Comparison of ENCODE assay signal across 12 cellular contexts in genomic region chr4:131499139-131499873, GRCh38.
DNase-seq lines count a peak whose midpoint lies in the region; TF ChIP-seq lines count a peak whose summit lies in the region.
"Had no signal": no experiment of that assay in that cellular context is flagged by ENCODE, and none has a peak within 500 bp of the region (broad histone marks: within the 10 kb centered on the region; RNA-seq: fewer than 3 reads in every experiment).

No MANE protein-coding gene starts in this region.

- H2AFZ ChIP-seq in neuronal stem cell (ENCODE audit: low read length), result no peak overlapping the region

- no peak overlapping the region for H3K9ac ChIP-seq in neuronal stem cell (ENCODE audit: low read depth, low read length, poor library complexity)

- no peak overlapping the region for H4K8ac ChIP-seq in neuronal stem cell (ENCODE audit: low read depth, low read length)

- H3K4me3 ChIP-seq in neuronal stem cell (ENCODE audit: low read length in 2 of 2), result no peak overlapping the region
- H3K4me3 ChIP-seq in spleen, result no peak overlapping the region
- H3K4me3 ChIP-seq: upper lobe of left lung had no signal

- H3K14ac ChIP-seq in neuronal stem cell (ENCODE audit: low read length), result no peak overlapping the region

- no peak overlapping the region for H2BK12ac ChIP-seq in neuronal stem cell (ENCODE audit: low read length)

- no peaks in the 10 kb centered on the region for H3K27me3 Mint-ChIP-seq in activated CD4-positive, alpha-beta memory T cell treated with anti-CD3 and anti-CD28 coated beads, Interleukin-2, amount 10 ng/mL, durations not matched to agents 7 days and 5 days

- DNase-seq in HCEC 1CT, result peak; percentile 73
- DNase-seq in NCI-H446 treated with DMSO at 0.1 percent for 48 hours (lab: John Stamatoyannopoulos, UW), result peak; percentile 97
- DNase-seq in brain pericyte (ENCODE audit: low read depth, low spot score), result peak; percentile 34
- no peak for DNase-seq in neuronal stem cell (ENCODE audit: low spot score)
- DNase-seq in activated CD4-positive, alpha-beta memory T cell treated with anti-CD3 and anti-CD28 coated beads, Interleukin-2, amount 10 ng/mL, durations not matched to agents 7 days and 5 days, result no peak
- no peak for DNase-seq in activated CD8-positive, alpha-beta memory T cell treated with anti-CD3 and anti-CD28 coated beads, Interleukin-2, amount 50 U/mL, for 4 hours
- no peak for DNase-seq in NCI-H1436 treated with DMSO at 0.1 percent for 48 hours (lab: John Stamatoyannopoulos, UW)
- no peak for DNase-seq in spleen
- DNase-seq: activated naive CD4-positive, alpha-beta T cell treated with anti-CD3 and anti-CD28 coated beads, Interleukin-2, amount 50 U/mL, for 16 hours; DMS79; left colon; upper lobe of left lung had no signal

- H2BK120ac ChIP-seq in neuronal stem cell (ENCODE audit: low read depth, low read length), result no peak overlapping the region

- H2BK15ac ChIP-seq in neuronal stem cell (ENCODE audit: low read length), result no peak overlapping the region

- no CpG with 5 or more reads among the region's 10 CpGs for WGBS in neuronal stem cell (ENCODE audit: extremely low coverage in 2 of 2, insufficient read length in 2 of 2, insufficient replicate concordance in 1 of 2), 2 donors
- 66 to 79% (median 68%) methylated on average over 9 to 10 of the region's 10 CpGs for WGBS in spleen, 5 donors

- no peaks in the 10 kb centered on the region for H3K36me3 Mint-ChIP-seq in activated CD4-positive, alpha-beta memory T cell treated with anti-CD3 and anti-CD28 coated beads, Interleukin-2, amount 10 ng/mL, durations not matched to agents 7 days and 5 days (ENCODE audit: low read depth)

- no peak overlapping the region for H3K23ac ChIP-seq in neuronal stem cell (ENCODE audit: low read depth, low read length, poor library complexity)

- no peak overlapping the region for H4K91ac ChIP-seq in neuronal stem cell (ENCODE audit: low read depth, low read length, poor library complexity)

- H3K4me1 ChIP-seq in neuronal stem cell (ENCODE audit: control insufficient read depth in 2 of 2, insufficient read depth in 1 of 2, low read depth in 1 of 2, low read length in 2 of 2), result no peaks in the 10 kb centered on the region
- no peaks in the 10 kb centered on the region for H3K4me1 ChIP-seq in spleen
- H3K4me1 ChIP-seq: upper lobe of left lung had no signal

- H3K36me3 ChIP-seq in neuronal stem cell (replicated peaks in 1 of 2; ENCODE audit: control insufficient read depth in 2 of 2, insufficient read depth in 2 of 2, low read length in 2 of 2) (no peaks in the 10 kb centered on the region), spleen (no peaks in the 10 kb centered on the region)
- H3K36me3 ChIP-seq: upper lobe of left lung had no signal

- peaks cover 3% of the 10 kb centered on the region for H3K9me3 Mint-ChIP-seq in activated CD4-positive, alpha-beta memory T cell treated with anti-CD3 and anti-CD28 coated beads, Interleukin-2, amount 10 ng/mL, durations not matched to agents 7 days and 5 days

- no peak overlapping the region for H2AK5ac ChIP-seq in neuronal stem cell (ENCODE audit: low read depth, low read length)

- intact Hi-C loops in spleen (cut with DNase I; ENCODE audit: low total_unique reads), result no loop called here

- CTCF ChIA-PET in activated CD4-positive, alpha-beta memory T cell treated with anti-CD3 and anti-CD28 coated beads, Interleukin-2, amount 10 ng/mL, durations not matched to agents 7 days and 5 days (lab: Charles Lee), result no interaction called here

- no peak for TF ChIP-seq POLR2A in spleen (IDR thresholded peaks at IDR 0.05)

- H3K9me3 ChIP-seq in neuronal stem cell (replicated peaks in 1 of 2; ENCODE audit: control insufficient read depth in 2 of 2, insufficient read depth in 1 of 2, low read depth in 1 of 2, low read length in 2 of 2) (peaks cover 0 to 9% of the 10 kb centered on the region in 2 donors), spleen (peaks cover 0 to 17% (median 0%) of the 10 kb centered on the region in 8 donors)
- H3K9me3 ChIP-seq: upper lobe of left lung had no signal

- H3K4me2 ChIP-seq in neuronal stem cell (ENCODE audit: insufficient read depth, low read length, poor library complexity, severe bottlenecking), result no peak overlapping the region

- no peak overlapping the region for H3K27ac Mint-ChIP-seq in activated CD4-positive, alpha-beta memory T cell treated with anti-CD3 and anti-CD28 coated beads, Interleukin-2, amount 10 ng/mL, durations not matched to agents 7 days and 5 days

- H3K4me3 Mint-ChIP-seq in activated CD4-positive, alpha-beta memory T cell treated with anti-CD3 and anti-CD28 coated beads, Interleukin-2, amount 10 ng/mL, durations not matched to agents 7 days and 5 days, result no peak overlapping the region

- TF ChIP-seq CTCF in spleen (IDR thresholded peaks at IDR 0.05 in 8 of 11, conservative IDR thresholded peaks at IDR 0.05 in 3 of 11), result no peak

- peak overlapping the region; percentile 22 for H3K18ac ChIP-seq in neuronal stem cell (ENCODE audit: low read length)

- H2BK5ac ChIP-seq in neuronal stem cell (ENCODE audit: low read length), result no peak overlapping the region

- H3K27me3 ChIP-seq in neuronal stem cell (ENCODE audit: control insufficient read depth in 3 of 3, insufficient read depth in 3 of 3, low read depth in 1 of 3, low read length in 3 of 3) (no peaks in the 10 kb centered on the region), spleen (replicated peaks in 1 of 7) (no peaks in the 10 kb centered on the region)
- H3K27me3 ChIP-seq: upper lobe of left lung had no signal

- H3K27ac ChIP-seq in neuronal stem cell (replicated peaks; ENCODE audit: low read length), result no peak overlapping the region
- H3K27ac ChIP-seq in spleen, result no peak overlapping the region
- H3K27ac ChIP-seq: upper lobe of left lung had no signal

- H3K4ac ChIP-seq in neuronal stem cell (ENCODE audit: low read length), result no peak overlapping the region

- POLR2A ChIA-PET in activated CD4-positive, alpha-beta memory T cell treated with anti-CD3 and anti-CD28 coated beads, Interleukin-2, amount 10 ng/mL, durations not matched to agents 7 days and 5 days (lab: Charles Lee), result no interaction called here

- no peaks in the 10 kb centered on the region for H3K4me1 Mint-ChIP-seq in activated CD4-positive, alpha-beta memory T cell treated with anti-CD3 and anti-CD28 coated beads, Interleukin-2, amount 10 ng/mL, durations not matched to agents 7 days and 5 days

- no peaks in the 10 kb centered on the region for H3K79me1 ChIP-seq in neuronal stem cell (ENCODE audit: low read depth, low read length)

Comparison
In these comparisons a context has a peak if more than half of its experiments do, and no peak if none do; other contexts are left out.
1. DNase-seq: peak in HCEC 1CT (single experiment), NCI-H446 treated with DMSO at 0.1 percent for 48 hours (single experiment) and brain pericyte (single experiment); none in neuronal stem cell (single experiment), activated CD4-positive, alpha-beta memory T cell treated with anti-CD3 and anti-CD28 coated beads, Interleukin-2, amount 10 ng/mL, durations not matched to agents 7 days and 5 days (single experiment), activated CD8-positive, alpha-beta memory T cell treated with anti-CD3 and anti-CD28 coated beads, Interleukin-2, amount 50 U/mL, for 4 hours (single experiment), NCI-H1436 treated with DMSO at 0.1 percent for 48 hours (single experiment) and spleen (single experiment).